19 cellular contexts compared by ENCODE assay signal in genomic region chr18:79546781-79547272, GRCh38.
DNase-seq lines count a peak whose midpoint lies in the region; ATAC-seq and TF ChIP-seq lines count a peak whose summit lies in the region.
"Had no signal": no experiment of that assay in that cellular context is flagged by ENCODE, and none has a peak within 500 bp of the region (broad histone marks: within the 10 kb centered on the region; RNA-seq: fewer than 3 reads in every experiment).

No MANE protein-coding gene starts in this region.

- intact Hi-C loops in left lung (cut with DNase I) (no loop called here), posterior vena cava (cut with DNase I) (no loop called here), body of pancreas (cut with DNase I) (no loop called here)

- peak; percentile 51 for DNase-seq in COLO829 (ENCODE audit: low spot score)
- peak; percentile 50 for DNase-seq in astrocyte of the hippocampus (ENCODE audit: low read depth, low spot score)
- DNase-seq in left lung, result peak; percentile 23 to 67
- DNase-seq in posterior vena cava (ENCODE audit: low spot score), result peak; percentile 81
- DNase-seq in body of pancreas, result no peak
- DNase-seq in HUDEP-2 (lab: John Stamatoyannopoulos, UW; ENCODE audit: unreplicated experiment in 76 of 76), result no peak
- DNase-seq in T-helper 2 cell, result no peak
- no peak for DNase-seq in T-helper 17 cell
- DNase-seq: activated CD4-positive, alpha-beta T cell treated with anti-CD3 and anti-CD28 coated beads for 36 hours; activated CD8-positive, alpha-beta memory T cell treated with anti-CD3 and anti-CD28 coated beads, Interleukin-2, amount 10 ng/mL, durations not matched to agents 7 days and 5 days; CD8-positive, alpha-beta T cell; effector CD4-positive, alpha-beta T cell; immature natural killer cell; naive thymus-derived CD4-positive, alpha-beta T cell; NCI-H187; NCI-H226; NK-92 treated with Interleukin-12 subunit alpha and Interleukin-12 subunit beta, amount 100 ng/mL, for 24 hours had no signal

- H3K27me3 Mint-ChIP-seq in T-helper 17 cell, result no peaks in the 10 kb centered on the region
- H3K27me3 Mint-ChIP-seq: activated CD4-positive, alpha-beta T cell treated with anti-CD3 and anti-CD28 coated beads for 36 hours; activated CD8-positive, alpha-beta memory T cell treated with anti-CD3 and anti-CD28 coated beads, Interleukin-2, amount 10 ng/mL, durations not matched to agents 7 days and 5 days; naive thymus-derived CD4-positive, alpha-beta T cell had no signal

- H3K27me3 ChIP-seq in left lung (peaks cover 0 to 40% of the 10 kb centered on the region in 2 donors), body of pancreas (no peaks in the 10 kb centered on the region)

- no peaks in the 10 kb centered on the region for H3K36me3 Mint-ChIP-seq in T-helper 17 cell (ENCODE audit: low read depth)
- H3K36me3 Mint-ChIP-seq: activated CD8-positive, alpha-beta memory T cell treated with anti-CD3 and anti-CD28 coated beads, Interleukin-2, amount 10 ng/mL, durations not matched to agents 7 days and 5 days; CD8-positive, alpha-beta T cell; immature natural killer cell had no signal

- WGBS in body of pancreas, 2 donors, result 47 to 58% methylated on average over 3 to 23 of the region's 23 CpGs

- ATAC-seq in left lung (no peak), body of pancreas (no peak), T-helper 17 cell (no peak)
- ATAC-seq: activated CD4-positive, alpha-beta T cell treated with anti-CD3 and anti-CD28 coated beads for 36 hours; activated CD8-positive, alpha-beta memory T cell treated with anti-CD3 and anti-CD28 coated beads, Interleukin-2, amount 10 ng/mL, durations not matched to agents 7 days and 5 days; CD8-positive, alpha-beta T cell; naive thymus-derived CD4-positive, alpha-beta T cell had no signal

- no peaks in the 10 kb centered on the region for H3K9me3 ChIP-seq in left lung
- no peaks in the 10 kb centered on the region for H3K9me3 ChIP-seq in body of pancreas
- no peaks in the 10 kb centered on the region for H3K9me3 ChIP-seq in T-helper 17 cell (ENCODE audit: control insufficient read depth, low read length, poor library complexity, severe bottlenecking)
- H3K9me3 ChIP-seq: psoas muscle, thoracic aorta had no signal

- no peak for TF ChIP-seq POLR2A in body of pancreas (IDR thresholded peaks at IDR 0.05)

- peaks cover 2% of the 10 kb centered on the region for H3K4me1 Mint-ChIP-seq in T-helper 17 cell
- H3K4me1 Mint-ChIP-seq: activated CD4-positive, alpha-beta T cell treated with anti-CD3 and anti-CD28 coated beads for 36 hours; activated CD8-positive, alpha-beta memory T cell treated with anti-CD3 and anti-CD28 coated beads, Interleukin-2, amount 10 ng/mL, durations not matched to agents 7 days and 5 days; immature natural killer cell; naive thymus-derived CD4-positive, alpha-beta T cell had no signal

- H3K4me3 ChIP-seq in left lung, result no peak overlapping the region
- H3K4me3 ChIP-seq in body of pancreas, result no peak overlapping the region
- H3K4me3 ChIP-seq: psoas muscle, thoracic aorta had no signal

- H3K36me3 ChIP-seq in left lung (no peaks in the 10 kb centered on the region), body of pancreas (replicated peaks in 1 of 2; ENCODE audit: insufficient read depth in 1 of 2, low read depth in 2 of 2) (no peaks in the 10 kb centered on the region)
- H3K36me3 ChIP-seq: thoracic aorta had no signal

- H3K4me1 ChIP-seq in left lung, result no peaks in the 10 kb centered on the region
- no peaks in the 10 kb centered on the region for H3K4me1 ChIP-seq in body of pancreas
- H3K4me1 ChIP-seq: psoas muscle had no signal

- no peak for TF ChIP-seq CTCF in left lung (IDR thresholded peaks at IDR 0.05)
- TF ChIP-seq CTCF in body of pancreas (IDR thresholded peaks at IDR 0.05), result no peak

- H3K4me3 Mint-ChIP-seq in T-helper 17 cell, result no peak overlapping the region
- H3K4me3 Mint-ChIP-seq: activated CD4-positive, alpha-beta T cell treated with anti-CD3 and anti-CD28 coated beads for 36 hours; activated CD8-positive, alpha-beta memory T cell treated with anti-CD3 and anti-CD28 coated beads, Interleukin-2, amount 10 ng/mL, durations not matched to agents 7 days and 5 days; CD8-positive, alpha-beta T cell; immature natural killer cell; naive thymus-derived CD4-positive, alpha-beta T cell had no signal

- H3K27ac Mint-ChIP-seq in T-helper 17 cell, result no peak overlapping the region
- H3K27ac Mint-ChIP-seq: activated CD4-positive, alpha-beta T cell treated with anti-CD3 and anti-CD28 coated beads for 36 hours; activated CD8-positive, alpha-beta memory T cell treated with anti-CD3 and anti-CD28 coated beads, Interleukin-2, amount 10 ng/mL, durations not matched to agents 7 days and 5 days; CD8-positive, alpha-beta T cell; immature natural killer cell; naive thymus-derived CD4-positive, alpha-beta T cell had no signal

- no peak overlapping the region for H3K27ac ChIP-seq in left lung
- no peak overlapping the region for H3K27ac ChIP-seq in body of pancreas
- H3K27ac ChIP-seq: psoas muscle, thoracic aorta had no signal

Comparison
In these comparisons a context has a peak if more than half of its experiments do, and no peak if none do; other contexts are left out.
1. DNase-seq: peak in COLO829 (single experiment), astrocyte of the hippocampus (single experiment), left lung (2 of 2) and posterior vena cava (single experiment); none in body of pancreas (0 of 4), HUDEP-2 (0 of 76), T-helper 2 cell (0 of 5) and T-helper 17 cell (0 of 3).